7 cellular contexts compared by ENCODE assay signal in genomic region chr5:65100846-65101678, GRCh38.
DNase-seq lines count a peak whose midpoint lies in the region; ATAC-seq and TF ChIP-seq lines count a peak whose summit lies in the region.

No MANE protein-coding gene starts in this region.

- H3K4me3 ChIP-seq in OCI-LY7 (ENCODE audit: low read depth, low read length, poor library complexity, severe bottlenecking): no peak overlapping the region
- H3K4me3 ChIP-seq in kidney epithelial cell (ENCODE audit: low read depth, low read length): no peak overlapping the region
- H3K4me3 ChIP-seq in thoracic aorta: no peak overlapping the region

- H3K79me2 ChIP-seq in OCI-LY7 (ENCODE audit: insufficient read depth, low read depth, low read length): no peaks in the 10 kb centered on the region

- H3K27me3 ChIP-seq in kidney epithelial cell (ENCODE audit: control insufficient read depth, insufficient read depth, low read length) (no peaks in the 10 kb centered on the region), thoracic aorta (replicated peaks; ENCODE audit: insufficient read depth) (no peaks in the 10 kb centered on the region)

- no peak overlapping the region; the same call in 1 of the 2 replicates for H2AFZ ChIP-seq in OCI-LY7 (ENCODE audit: low read length)

- H3K9me2 ChIP-seq in OCI-LY7 (ENCODE audit: insufficient read depth, low read length): no peaks in the 10 kb centered on the region

- peak; percentile 20 for ATAC-seq in HG03175 (IDR thresholded peaks at IDR 0.05; ENCODE audit: unreplicated experiment)
- ATAC-seq in thoracic aorta (ENCODE audit: insufficient number of reproducible peaks, low FRiP score, low read depth): peak; percentile 67

- H3K9me3 ChIP-seq in OCI-LY7 (ENCODE audit: low read length) (no peaks in the 10 kb centered on the region), thoracic aorta (no peaks in the 10 kb centered on the region)

- no peaks in the 10 kb centered on the region for H3K36me3 ChIP-seq in OCI-LY7 (ENCODE audit: insufficient read depth, low read length)
- no peaks in the 10 kb centered on the region for H3K36me3 ChIP-seq in kidney epithelial cell (ENCODE audit: control insufficient read depth, insufficient read depth, low read length)
- no peaks in the 10 kb centered on the region for H3K36me3 ChIP-seq in thoracic aorta

- in situ Hi-C loops in T47D (cut with HindIII; ENCODE audit: low pct_unique_long_range_greater_than_20kb, low sequenced_read_pairs): no loop called here

- no peaks in the 10 kb centered on the region for H4K20me1 ChIP-seq in OCI-LY7 (ENCODE audit: insufficient read depth, low read length)

- H3K4me1 ChIP-seq in OCI-LY7 (ENCODE audit: insufficient read depth, low read length, poor library complexity, severe bottlenecking) (peaks cover 39% of the 10 kb centered on the region), thoracic aorta (ENCODE audit: control insufficient read depth in 1 of 2, low read depth in 2 of 2) (peaks cover 0 to 24% of the 10 kb centered on the region in 2 donors)

- H3K4me2 ChIP-seq in OCI-LY7 (ENCODE audit: low read length): no peak overlapping the region

- no TSS peak for BruUV-seq in OCI-LY7 (replicated peaks; lab: Mats Ljungman, UMichigan)

- POLR2A ChIA-PET in OCI-LY7 (lab: Charles Lee): interaction anchor here (0.6 to 0.9 kb wide), 3 partner anchors 9 to 34 kb away, joined by 3 to 4 read pairs (median 3); no protein-coding TSS in a partner anchor

- CTCF ChIA-PET in OCI-LY7 (lab: Charles Lee; ENCODE audit: unreplicated experiment): no interaction called here

- DNase-seq in DMS153 treated with DMSO at 0.1 percent for 48 hours (lab: John Stamatoyannopoulos, UW; ENCODE audit: unreplicated experiment): peak; percentile 38
- peak; percentile 35 for DNase-seq in OCI-LY7 (ENCODE audit: low spot score)
- DNase-seq in T47D (ENCODE audit: low read depth in 1 of 2, low spot score in 1 of 2): peak; percentile 53 to 76
- DNase-seq in kidney epithelial cell (ENCODE audit: low read depth): no peak
- DNase-seq in thoracic aorta (ENCODE audit: low spot score): peak; percentile 5
- no peak for DNase-seq in KG1 (lab: John Stamatoyannopoulos, UW)

- H3K27ac ChIP-seq in OCI-LY7 (ENCODE audit: low read depth, low read length, poor library complexity, severe bottlenecking) (no peak overlapping the region), thoracic aorta (peak overlapping the region; percentile 36 to 63)

- intact Hi-C loops in OCI-LY7 (cut with micrococcal nuclease; ENCODE audit: unreplicated experiment): loop anchor here (2.0 to 10.0 kb wide), 3 partner anchors 129 to 382 kb away; no protein-coding TSS in a partner anchor

- TF ChIP-seq CTCF in OCI-LY7 (conservative IDR thresholded peaks at IDR 0.05; ENCODE audit: low read length) (peak; percentile 71), kidney epithelial cell (IDR thresholded peaks at IDR 0.05; ENCODE audit: insufficient read depth, low read length, poor library complexity, severe bottlenecking) (peak; percentile 75), thoracic aorta (IDR thresholded peaks at IDR 0.05) (peak; percentile 69)

Comparison
In these comparisons a context has a peak if more than half of its experiments do, and no peak if none do; other contexts are left out.
1. DNase-seq: peak in DMS153 treated with DMSO at 0.1 percent for 48 hours (single experiment), OCI-LY7 (single experiment), T47D (2 of 2) and thoracic aorta (single experiment); none in kidney epithelial cell (single experiment) and KG1 (single experiment).
2. Peak in every context shown above with its lines, with median percentiles within 50 percentile points of each other: CTCF ChIP-seq.